14 cellular contexts compared by ENCODE assay signal in the genomic region with DNA sequence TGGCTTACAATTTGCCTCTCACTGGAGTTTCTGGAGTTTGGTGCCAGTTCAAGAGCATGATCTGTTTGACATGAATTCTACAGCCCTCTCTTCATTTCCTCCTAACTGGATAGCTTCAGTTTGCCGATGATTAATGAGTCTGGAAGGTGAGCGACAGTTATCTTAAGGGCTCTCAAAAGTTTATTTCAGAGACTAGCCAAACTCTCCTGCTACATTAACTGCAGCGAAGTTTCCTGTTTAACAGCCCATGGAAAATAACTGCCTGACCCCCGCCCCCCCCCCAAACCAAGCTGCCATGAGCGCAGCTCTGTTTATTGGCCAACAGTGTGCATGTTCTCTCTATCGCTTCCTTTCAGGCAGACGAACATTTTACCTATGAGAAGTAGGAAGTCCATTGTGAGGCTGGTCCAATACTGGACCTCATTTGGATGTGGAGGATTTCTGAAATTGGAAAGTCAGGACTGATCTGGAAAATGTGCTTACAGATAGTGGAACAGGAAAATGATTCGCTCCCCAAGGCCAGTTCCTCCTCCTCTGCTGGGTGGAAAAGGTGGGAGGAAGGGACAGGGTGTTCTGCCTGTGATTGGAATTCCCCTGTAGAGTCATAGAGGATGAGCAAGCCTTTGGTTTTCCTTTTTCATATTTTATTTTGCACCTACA.
DNase-seq lines count a peak whose midpoint lies in the region; ATAC-seq, FAIRE-seq and TF ChIP-seq lines count a peak whose summit lies in the region.
"Had no signal": no experiment of that assay in that cellular context is flagged by ENCODE, and none has a peak within 500 bp of the region (broad histone marks: within the 10 kb centered on the region; RNA-seq: fewer than 3 reads in every experiment).

No MANE protein-coding gene starts in this region.

- H3K27me3 Mint-ChIP-seq in type B pancreatic cell: peaks cover 8% of the 10 kb centered on the region

- dilution Hi-C loops in mammary epithelial cell (cut with HindIII; ENCODE audit: low sequenced_read_pairs): no loop called here

- H3K4me3 ChIP-seq in mammary epithelial cell (replicated peaks in 1 of 3; ENCODE audit: insufficient read depth in 1 of 3, low read depth in 2 of 3, low read length in 3 of 3) (no peak overlapping the region), kidney epithelial cell (ENCODE audit: low read depth, low read length) (no peak overlapping the region)
- H3K4me3 ChIP-seq: neural progenitor cell, vagina had no signal

- peaks cover 22% of the 10 kb centered on the region for H3K4me1 Mint-ChIP-seq in type B pancreatic cell (ENCODE audit: unreplicated experiment)

- intact Hi-C loops in mammary epithelial cell (cut with micrococcal nuclease) (no loop called here), head of caudate nucleus (cut with DNase I) (no loop called here)

- H3K9me3 Mint-ChIP-seq in type B pancreatic cell: no peaks in the 10 kb centered on the region
- H3K9me3 Mint-ChIP-seq: neural progenitor cell had no signal

- peak overlapping the region; percentile 31 for H2AFZ ChIP-seq in mammary epithelial cell (ENCODE audit: low read depth, low read length)
- H2AFZ ChIP-seq: neural progenitor cell had no signal

- peak overlapping the region; percentile 22 for H3K27ac Mint-ChIP-seq in type B pancreatic cell
- H3K27ac Mint-ChIP-seq: neural progenitor cell had no signal

- BruUV-seq in mammary epithelial cell (replicated peaks; lab: Mats Ljungman, UMichigan): TSS peak; percentile 96

- no peaks in the 10 kb centered on the region for H3K9me3 ChIP-seq in mammary epithelial cell (replicated peaks; ENCODE audit: insufficient read depth, low read length)
- H3K9me3 ChIP-seq: vagina had no signal

- H3K27me3 ChIP-seq in mammary epithelial cell (ENCODE audit: insufficient read depth, low read length): no peaks in the 10 kb centered on the region
- H3K27me3 ChIP-seq in kidney epithelial cell (ENCODE audit: control insufficient read depth, insufficient read depth, low read length): no peaks in the 10 kb centered on the region
- H3K27me3 ChIP-seq: neural progenitor cell, vagina had no signal

- TF ChIP-seq CTCF in mammary epithelial cell (conservative IDR thresholded peaks at IDR 0.05 in 1 of 2, IDR thresholded peaks at IDR 0.05 in 1 of 2; ENCODE audit: extremely low read depth in 1 of 2, insufficient read depth in 1 of 2, low read depth in 1 of 2, low read length in 2 of 2) (no peak), kidney epithelial cell (IDR thresholded peaks at IDR 0.05; ENCODE audit: insufficient read depth, low read length, poor library complexity, severe bottlenecking) (no peak), type B pancreatic cell (conservative IDR thresholded peaks at IDR 0.05) (no peak)

- H3K4me1 ChIP-seq in mammary epithelial cell (ENCODE audit: insufficient read depth, low read length): peaks cover 24% of the 10 kb centered on the region
- H3K4me1 ChIP-seq: neural progenitor cell had no signal

- no peaks in the 10 kb centered on the region for H3K36me3 ChIP-seq in mammary epithelial cell (ENCODE audit: insufficient read depth, low read length)
- H3K36me3 ChIP-seq in kidney epithelial cell (ENCODE audit: control insufficient read depth, insufficient read depth, low read length): no peaks in the 10 kb centered on the region
- H3K36me3 ChIP-seq: neural progenitor cell, vagina had no signal

- peak overlapping the region; percentile 72 for H3K27ac ChIP-seq in mammary epithelial cell (ENCODE audit: insufficient read depth, low read depth, low read length)
- H3K27ac ChIP-seq: neural progenitor cell, vagina had no signal

- no peaks in the 10 kb centered on the region for H3K79me2 ChIP-seq in mammary epithelial cell (ENCODE audit: insufficient read depth, low read length)

- H3K36me3 Mint-ChIP-seq in type B pancreatic cell: no peaks in the 10 kb centered on the region
- H3K36me3 Mint-ChIP-seq: neural progenitor cell had no signal

- no peak for FAIRE-seq in HTR-8/SVneo (lab: Jason Lieb, UNC)

- in situ Hi-C loops in mammary epithelial cell (cut with MboI; ENCODE audit: low sequenced_read_pairs in 2 of 2): no loop called here

- H3K9ac ChIP-seq in mammary epithelial cell (ENCODE audit: insufficient read depth, low read length): no peak overlapping the region
- H3K9ac ChIP-seq: neural progenitor cell had no signal

- CTCF ChIA-PET in mammary epithelial cell (lab: Charles Lee; ENCODE audit: low non-redundant PET): no interaction called here

- H4K20me1 ChIP-seq in mammary epithelial cell (ENCODE audit: insufficient read depth, low read length): no peaks in the 10 kb centered on the region

- ATAC-seq in GM21723 (IDR thresholded peaks at IDR 0.05; ENCODE audit: unreplicated experiment): no peak

- 75% methylated on average over 7 of the region's 8 CpGs for WGBS in mammary epithelial cell (ENCODE audit: low coverage, missing lambda C conversion rate)

- H3K4me2 ChIP-seq in mammary epithelial cell (ENCODE audit: insufficient read depth, low read depth, low read length): no peak overlapping the region
- H3K4me2 ChIP-seq: neural progenitor cell had no signal

- H3K4me3 Mint-ChIP-seq in type B pancreatic cell: no peak overlapping the region
- H3K4me3 Mint-ChIP-seq: neural progenitor cell had no signal

- peak; percentile 31 for DNase-seq in HTR-8/SVneo (ENCODE audit: insufficient read length, low spot score)
- DNase-seq in mammary epithelial cell: peak; percentile 90
- DNase-seq in kidney epithelial cell (ENCODE audit: low read depth): peak; percentile 61
- DNase-seq in type B pancreatic cell (ENCODE audit: extremely low spot score, unreplicated experiment): no peak
- no peak for DNase-seq in midbrain (lab: John Stamatoyannopoulos, UW)
- no peak for DNase-seq in head of caudate nucleus
- DNase-seq: activated CD8-positive, alpha-beta memory T cell treated with anti-CD3 and anti-CD28 coated beads, Interleukin-2, amount 50 U/mL, for 48 hours; central memory CD4-positive, alpha-beta T cell; DND-41; H7; NCI-H1092 had no signal

Comparison
In these comparisons a context has a peak if more than half of its experiments do, and no peak if none do; other contexts are left out.
1. DNase-seq: peak in HTR-8/SVneo (single experiment), mammary epithelial cell (single experiment) and kidney epithelial cell (single experiment); none in type B pancreatic cell (single experiment), midbrain (single experiment) and head of caudate nucleus (0 of 42).